ENCODE assay signal across 3 cellular contexts in the genomic region with DNA sequence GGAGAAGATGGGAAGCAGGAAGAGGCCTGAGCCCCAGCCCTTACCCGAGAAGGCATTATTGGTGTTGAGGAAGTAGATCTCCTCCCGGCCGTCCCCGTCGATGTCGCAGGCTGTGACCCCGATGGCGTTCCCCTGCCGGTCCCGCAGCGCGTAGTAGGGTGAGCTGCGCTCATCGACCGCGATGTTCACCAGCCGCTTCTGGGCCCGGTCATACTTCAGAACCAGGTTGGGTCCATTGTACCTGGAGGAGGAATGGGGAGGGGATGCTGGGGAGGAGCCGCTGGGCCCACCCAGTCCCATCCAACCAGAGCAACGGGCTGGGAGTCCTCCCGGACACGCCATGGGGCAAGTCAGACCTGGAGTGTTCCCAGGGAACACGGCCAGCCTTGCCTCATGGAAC.
"Had no signal": no experiment of that assay in that cellular context is flagged by ENCODE, and none has a peak within 500 bp of the region (broad histone marks: within the 10 kb centered on the region; RNA-seq: fewer than 3 reads in every experiment).

No MANE protein-coding gene starts in this region.

- H3K4me3 ChIP-seq: GM12878 had no signal

- DNase-seq: GDM1, GF-D8 had no signal

- ATAC-seq: GM12878 had no signal
